29 cellular contexts compared by ENCODE assay signal in genomic region chr5:103295424-103295823, GRCh38.
"Had no signal": no experiment of that assay in that cellular context is flagged by ENCODE, and none has a peak within 500 bp of the region (broad histone marks: within the 10 kb centered on the region; RNA-seq: fewer than 3 reads in every experiment).

No MANE protein-coding gene starts in this region.

- ATAC-seq: naive thymus-derived CD8-positive, alpha-beta T cell; natural killer cell; natural killer cell treated with Interleukin-12 subunit alpha and Interleukin-12 subunit beta and Interleukin-15 and Interleukin-18, amount 100 ng/mL, for 72 hours; pancreas; psoas muscle; right cardiac atrium; right lobe of liver; sciatic nerve had no signal

- H3K27ac ChIP-seq: neural progenitor cell, neutrophil, ovary, pancreas, parathyroid adenoma, prostate gland, psoas muscle, right atrium auricular region, right lobe of liver, sigmoid colon, skin epidermis, spleen had no signal

- DNase-seq: naive thymus-derived CD8-positive, alpha-beta T cell; natural killer cell; nucleus accumbens; occipital lobe; ovary; pancreas; psoas muscle; retina; right cardiac atrium; right lobe of liver; sigmoid colon; spleen; stimulated activated CD4-positive, alpha-beta T cell treated with anti-CD3 and anti-CD28 coated beads, Interleukin-12 subunit alpha, Interleukin-12 subunit beta, amount 100 ng/mL, for 4 hours; stimulated activated CD4-positive, alpha-beta T cell treated with anti-CD3 and anti-CD28 coated beads, Interleukin-15, amount 100 ng/mL, for 24 hours; stimulated activated CD4-positive, alpha-beta T cell treated with anti-CD3 and anti-CD28 coated beads, Interleukin-1b, Interleukin-23, amount 100 ng/mL, for 48 hours; stimulated activated CD4-positive, alpha-beta T cell treated with anti-CD3 and anti-CD28 coated beads, Interleukin-2, amount 100 ng/mL, for 24 hours had no signal

- H3K36me3 Mint-ChIP-seq: naive thymus-derived CD8-positive, alpha-beta T cell; natural killer cell; natural killer cell treated with Interleukin-12 subunit alpha and Interleukin-12 subunit beta and Interleukin-15 and Interleukin-18, amount 100 ng/mL, for 72 hours; neural progenitor cell had no signal

- H3K27me3 ChIP-seq: neural progenitor cell, neutrophil, ovary, pancreas, right atrium auricular region, right lobe of liver, sigmoid colon, spleen had no signal

- H3K4me1 Mint-ChIP-seq: naive thymus-derived CD8-positive, alpha-beta T cell; natural killer cell; nephron; nephron progenitor cell had no signal

- H3K4me3 ChIP-seq: neural progenitor cell, ovary, pancreas, prostate gland, psoas muscle, right atrium auricular region, right lobe of liver, sigmoid colon, skin epidermis, smooth muscle cell, spleen had no signal

- H3K4me3 Mint-ChIP-seq: naive thymus-derived CD8-positive, alpha-beta T cell; natural killer cell; natural killer cell treated with Interleukin-12 subunit alpha and Interleukin-12 subunit beta and Interleukin-15 and Interleukin-18, amount 100 ng/mL, for 72 hours; nephron; nephron progenitor cell; neural crest cell; neural progenitor cell had no signal

- H3K27me3 Mint-ChIP-seq: progenitor cell of endocrine pancreas had no signal

- H3K27ac Mint-ChIP-seq: naive thymus-derived CD8-positive, alpha-beta T cell; natural killer cell; natural killer cell treated with Interleukin-12 subunit alpha and Interleukin-12 subunit beta and Interleukin-15 and Interleukin-18, amount 100 ng/mL, for 72 hours; nephron; nephron progenitor cell; neural progenitor cell; progenitor cell of endocrine pancreas had no signal

- H3K9me3 Mint-ChIP-seq: naive thymus-derived CD8-positive, alpha-beta T cell; natural killer cell; natural killer cell treated with Interleukin-12 subunit alpha and Interleukin-12 subunit beta and Interleukin-15 and Interleukin-18, amount 100 ng/mL, for 72 hours; nephron; nephron progenitor cell; neural crest cell; neural progenitor cell had no signal
